14 cellular contexts compared by ENCODE assay signal in the genomic region with DNA sequence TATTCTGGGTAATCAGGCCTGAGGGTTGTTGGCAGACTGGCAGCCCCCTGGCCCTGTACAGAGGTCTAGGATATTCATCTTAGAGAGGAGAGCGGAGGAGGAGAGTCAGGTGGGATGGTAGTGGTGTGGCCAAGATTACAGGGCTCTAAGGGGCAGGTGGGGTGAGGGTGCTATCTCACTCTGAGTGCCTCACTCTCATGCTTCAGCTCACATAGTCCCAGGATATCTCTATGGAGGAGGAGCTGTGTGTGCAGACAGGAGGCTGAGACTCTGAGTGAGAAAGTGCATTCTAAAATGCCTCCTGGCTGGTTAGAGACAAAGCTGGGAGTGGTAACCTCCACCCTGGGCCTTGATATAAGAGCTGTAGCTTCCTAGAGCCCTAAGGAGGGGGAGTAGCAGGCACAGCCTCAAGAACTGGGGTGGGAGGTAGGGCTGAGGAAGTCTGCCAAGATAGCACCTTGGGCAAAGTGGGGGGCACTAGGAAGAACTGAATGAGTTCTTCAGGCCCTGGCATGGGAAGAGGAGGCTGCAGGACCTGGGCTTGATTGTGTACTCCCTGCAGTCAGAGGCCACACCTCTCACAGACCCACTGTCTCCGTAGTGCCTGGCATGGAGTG. TPM values are rescaled to one million over a fixed set of nuclear protein-coding genes. Genes with fewer than 3 reads are reported as not detected.
"Had no signal": no experiment of that assay in that cellular context is flagged by ENCODE, and none has a peak within 500 bp of the region (broad histone marks: within the 10 kb centered on the region; RNA-seq: fewer than 3 reads in every experiment).

No MANE protein-coding gene starts in this region.

- DNase-seq: effector CD4-positive, alpha-beta T cell; erythroblast; foreskin keratinocyte; left colon; mammary epithelial cell; naive thymus-derived CD4-positive, alpha-beta T cell; nephron progenitor cell; small intestine; stimulated activated CD4-positive, alpha-beta T cell treated with anti-CD3 and anti-CD28 coated beads, Interleukin-12 subunit alpha, Interleukin-12 subunit beta, amount 100 ng/mL, for 4 hours; stimulated activated naive CD4-positive, alpha-beta T cell; tibial artery had no signal

- H3K4me3 ChIP-seq: hepatocyte, tibial artery had no signal

- H3K4me1 ChIP-seq: foreskin keratinocyte had no signal

- H3K27ac ChIP-seq: foreskin keratinocyte, hepatocyte, neutrophil, tibial artery had no signal

- H3K9me3 ChIP-seq: neutrophil, tibial artery had no signal

- H3K36me3 ChIP-seq: neutrophil, tibial artery had no signal

- H3K27me3 ChIP-seq: hepatocyte, tibial artery had no signal

- ATAC-seq: left colon; naive thymus-derived CD4-positive, alpha-beta T cell had no signal

RNA-seq across cellular contexts. Expression of gene CLSTN2, which starts 39.9 kb away (rescaled TPM):
- total RNA-seq: mononuclear cell had no signal
- polyA plus RNA-seq: naive thymus-derived CD4-positive, alpha-beta T cell had no signal
